17 cellular contexts compared by ENCODE assay signal in the genomic region with DNA sequence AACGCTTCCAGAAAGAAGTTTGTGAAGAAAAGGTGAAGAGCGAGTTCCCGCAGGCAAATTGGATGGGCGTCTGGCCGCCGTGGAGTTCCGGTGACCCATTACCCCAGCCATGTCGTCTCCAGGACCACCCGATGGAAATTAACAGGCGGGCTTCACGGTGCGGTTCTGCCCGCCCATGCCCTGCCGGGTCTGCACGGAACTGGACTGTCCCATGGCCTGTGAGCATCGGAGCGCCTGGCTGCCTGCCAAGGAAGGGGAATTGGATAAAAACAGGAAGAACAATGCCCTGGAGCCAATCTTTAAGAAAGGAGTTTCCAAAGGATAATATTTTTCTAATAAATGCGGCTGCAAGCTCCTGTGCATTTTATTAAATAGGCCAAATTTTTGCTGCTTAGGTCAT.
"Had no signal": no experiment of that assay in that cellular context is flagged by ENCODE, and none has a peak within 500 bp of the region (broad histone marks: within the 10 kb centered on the region; RNA-seq: fewer than 3 reads in every experiment).

No MANE protein-coding gene starts in this region.

- H3K4me3 Mint-ChIP-seq: activated CD4-positive, alpha-beta memory T cell treated with anti-CD3 and anti-CD28 coated beads for 36 hours; activated naive CD8-positive, alpha-beta T cell; activated T-helper 1 cell treated with anti-CD3 and anti-CD28 coated beads, Interleukin-12 subunit alpha, Interleukin-12 subunit beta, Interleukin-2, Interleukin-4 antibody, amounts not matched to agents 30 ng/mL and 10 ng/mL and 1 ng/mL, durations not matched to agents 14 hours and 24 hours and 36 hours; endodermal cell; natural killer cell treated with Interleukin-12 subunit alpha and Interleukin-12 subunit beta and Interleukin-15 and Interleukin-18, amount 100 ng/mL, for 72 hours had no signal

- H3K27me3 ChIP-seq: dorsolateral prefrontal cortex, tibial artery, uterus had no signal

- H3K9me3 ChIP-seq: prostate gland, tibial artery, uterus had no signal

- H3K27ac ChIP-seq: prostate gland, WERI-Rb-1 had no signal

- H3K27ac Mint-ChIP-seq: activated CD4-positive, alpha-beta memory T cell treated with anti-CD3 and anti-CD28 coated beads for 36 hours; activated naive CD8-positive, alpha-beta T cell; activated T-helper 1 cell treated with anti-CD3 and anti-CD28 coated beads, Interleukin-12 subunit alpha, Interleukin-12 subunit beta, Interleukin-2, Interleukin-4 antibody, amounts not matched to agents 30 ng/mL and 10 ng/mL and 1 ng/mL, durations not matched to agents 14 hours and 24 hours and 36 hours; endodermal cell; natural killer cell treated with Interleukin-12 subunit alpha and Interleukin-12 subunit beta and Interleukin-15 and Interleukin-18, amount 100 ng/mL, for 72 hours had no signal

- H3K4me1 Mint-ChIP-seq: endodermal cell had no signal

- H3K9me3 Mint-ChIP-seq: activated T-helper 1 cell treated with anti-CD3 and anti-CD28 coated beads, Interleukin-12 subunit alpha, Interleukin-12 subunit beta, Interleukin-2, Interleukin-4 antibody, amounts not matched to agents 30 ng/mL and 10 ng/mL and 1 ng/mL, durations not matched to agents 14 hours and 24 hours and 36 hours had no signal

- H3K27me3 Mint-ChIP-seq: activated CD4-positive, alpha-beta memory T cell treated with anti-CD3 and anti-CD28 coated beads for 36 hours; activated naive CD8-positive, alpha-beta T cell; natural killer cell treated with Interleukin-12 subunit alpha and Interleukin-12 subunit beta and Interleukin-15 and Interleukin-18, amount 100 ng/mL, for 72 hours had no signal

- H3K36me3 ChIP-seq: prostate gland, tibial artery, uterus, WERI-Rb-1 had no signal

- DNase-seq: activated CD4-positive, alpha-beta memory T cell treated with anti-CD3 and anti-CD28 coated beads for 36 hours; activated T-cell treated with anti-CD3 and anti-CD28 coated beads for 4 hours; amniotic stem cell; dorsolateral prefrontal cortex; endodermal cell; kidney glomerular epithelial cell; occipital lobe; stimulated activated CD4-positive, alpha-beta T cell treated with anti-CD3 and anti-CD28 coated beads, Interleukin-1b, Interleukin-23, amount 100 ng/mL, for 48 hours; stimulated activated CD8-positive, alpha-beta memory T cell treated with anti-CD3 and anti-CD28 coated beads, Interleukin-4, amount 100 ng/mL, for 48 hours; stimulated activated naive CD4-positive, alpha-beta T cell; tibial artery; uterus; WERI-Rb-1 had no signal

- H3K36me3 Mint-ChIP-seq: activated CD4-positive, alpha-beta memory T cell treated with anti-CD3 and anti-CD28 coated beads for 36 hours; activated naive CD8-positive, alpha-beta T cell; natural killer cell treated with Interleukin-12 subunit alpha and Interleukin-12 subunit beta and Interleukin-15 and Interleukin-18, amount 100 ng/mL, for 72 hours had no signal

- ATAC-seq: natural killer cell treated with Interleukin-12 subunit alpha and Interleukin-12 subunit beta and Interleukin-15 and Interleukin-18, amount 100 ng/mL, for 72 hours had no signal

- H3K4me1 ChIP-seq: prostate gland, uterus had no signal

- H3K4me3 ChIP-seq: dorsolateral prefrontal cortex, prostate gland, tibial artery, uterus had no signal
